8 cellular contexts compared by ENCODE assay signal in genomic region chr7:120856198-120856597, GRCh38. TPM values are rescaled to one million over a fixed set of nuclear protein-coding genes. Genes with fewer than 3 reads are reported as not detected.
DNase-seq lines count a peak whose midpoint lies in the region; ATAC-seq and FAIRE-seq lines count a peak whose summit lies in the region.
"Had no signal": no experiment of that assay in that cellular context is flagged by ENCODE, and none has a peak within 500 bp of the region (broad histone marks: within the 10 kb centered on the region; RNA-seq: fewer than 3 reads in every experiment).

No MANE protein-coding gene starts in this region.

- H3K27me3 Mint-ChIP-seq in T-cell: peaks cover 56 to 58% of the 10 kb centered on the region in 2 donors

- FAIRE-seq in urothelium cell line (lab: Jason Lieb, UNC): no peak

- no peaks in the 10 kb centered on the region for H3K27me3 ChIP-seq in H7 (ENCODE audit: control insufficient read depth, insufficient read depth, low read length)
- H3K27me3 ChIP-seq in iPS-15b (ENCODE audit: control insufficient read depth, insufficient read depth, low read length): peaks cover 9% of the 10 kb centered on the region
- no peaks in the 10 kb centered on the region for H3K27me3 ChIP-seq in skeletal muscle satellite cell (ENCODE audit: control insufficient read depth, insufficient read depth, low read length)

- no peak overlapping the region for H3K9ac ChIP-seq in iPS-15b (ENCODE audit: low read depth, low read length)
- H3K9ac ChIP-seq in skeletal muscle satellite cell (ENCODE audit: low read depth, low read length): no peak overlapping the region

- H3K4me1 ChIP-seq in iPS-15b (ENCODE audit: control insufficient read depth, insufficient read depth, low read length): peaks cover 3% of the 10 kb centered on the region
- H3K4me1 ChIP-seq in skeletal muscle satellite cell (ENCODE audit: control insufficient read depth, insufficient read depth, low read length): peaks cover 5% of the 10 kb centered on the region

- POLR2A ChIA-PET in T-cell (lab: Charles Lee): no interaction called here

- peak overlapping the region; percentile 87 for H3K4me2 ChIP-seq in skeletal muscle satellite cell (ENCODE audit: low read length)

- no peaks in the 10 kb centered on the region for H3K9me3 Mint-ChIP-seq in T-cell

- H3K4me1 Mint-ChIP-seq in T-cell: peaks cover 13 to 15% (median 15%) of the 10 kb centered on the region in 3 donors

- no peaks in the 10 kb centered on the region for H3K9me3 ChIP-seq in iPS-15b (ENCODE audit: control insufficient read depth, insufficient read depth, low read length)
- no peaks in the 10 kb centered on the region for H3K9me3 ChIP-seq in skeletal muscle satellite cell (replicated peaks; ENCODE audit: low read length)

- ATAC-seq in T-cell (replicated peaks in 1 of 4): no peak
- no peak for ATAC-seq in HG02885 (IDR thresholded peaks at IDR 0.05; ENCODE audit: poor library complexity, unreplicated experiment)

- no peak overlapping the region for H3K27ac Mint-ChIP-seq in T-cell

- CTCF ChIA-PET in T-cell (lab: Charles Lee): no interaction called here

- H3K36me3 ChIP-seq in H7 (replicated peaks; ENCODE audit: control insufficient read depth, insufficient read depth, low read length): no peaks in the 10 kb centered on the region
- H3K36me3 ChIP-seq in iPS-15b (ENCODE audit: control insufficient read depth, insufficient read depth, low read length): no peaks in the 10 kb centered on the region
- H3K36me3 ChIP-seq in skeletal muscle satellite cell (ENCODE audit: insufficient read depth, low read length): no peaks in the 10 kb centered on the region

- H3K4me3 ChIP-seq in H7 (ENCODE audit: insufficient read depth, low read depth, low read length) (peak overlapping the region; percentile 81), iPS-15b (ENCODE audit: low read depth, low read length) (peak overlapping the region; percentile 60), skeletal muscle satellite cell (ENCODE audit: low read length) (peak overlapping the region; percentile 78)

- no peak for DNase-seq in H7
- no peak for DNase-seq in T-cell
- no peak for DNase-seq in urothelium cell line (ENCODE audit: low spot score)
- no peak for DNase-seq in DMS153 treated with DMSO at 0.1 percent for 48 hours (lab: John Stamatoyannopoulos, UW; ENCODE audit: unreplicated experiment)

- peak overlapping the region; percentile 78 to 85 (median 82) for H3K4me3 Mint-ChIP-seq in T-cell

- no peaks in the 10 kb centered on the region for H3K36me3 Mint-ChIP-seq in T-cell

RNA-seq across cellular contexts. Expression of gene TSPAN12, which starts 1.7 kb away (rescaled TPM):
- total RNA-seq in H7 (2014; rRNA removed; shearing (Covaris generic)): 19.5 and 26.5 TPM in 2 replicates
- under 1 TPM in 3 of 5 donors, not detected in 2; 0.33 to 0.44 (median 0.41) TPM for total RNA-seq in T-cell
- 0.76 and 0.87 TPM in 2 replicates for total RNA-seq in skeletal muscle satellite cell (2012; rRNA removed)
- total RNA-seq: MCF 10A had no signal

Comparison
In these comparisons a context has a peak if more than half of its experiments do, and no peak if none do; other contexts are left out.
1. RNA of gene TSPAN12, which starts 1.7 kb away (total RNA-seq): 19.5 to 26.5 TPM in H7; 0.33 to 0.44 TPM in T-cell; every median in the first group is over 10 times any median in the second.
2. Peak in every context shown above with its lines, with median percentiles within 50 percentile points of each other: H3K4me3 ChIP-seq.